In genomic region chrX:129748265-129748664, GRCh38 we compare ENCODE assay signal across 19 cellular contexts. TPM values are rescaled to one million over a fixed set of nuclear protein-coding genes. Genes with fewer than 3 reads are reported as not detected.
DNase-seq lines count a peak whose midpoint lies in the region; ATAC-seq, FAIRE-seq and TF ChIP-seq lines count a peak whose summit lies in the region.
"Had no signal": no experiment of that assay in that cellular context is flagged by ENCODE, and none has a peak within 500 bp of the region (broad histone marks: within the 10 kb centered on the region; RNA-seq: fewer than 3 reads in every experiment).

No MANE protein-coding gene starts in this region.

- no peak for TF ChIP-seq POLR2A in HepG2 (IDR thresholded peaks at IDR 0.05; ENCODE audit: insufficient read depth in 1 of 2, low read depth in 2 of 2, low read length in 2 of 2)

- H3K4me1 ChIP-seq in ACC112 (ENCODE audit: control insufficient read depth, insufficient read depth, low read length, unreplicated experiment) (peaks cover 23% of the 10 kb centered on the region), HepG2 (ENCODE audit: insufficient read depth, low read length) (peaks cover 16% of the 10 kb centered on the region)

- in situ Hi-C loops in HepG2 (cut with HindIII; ENCODE audit: extremely low pct_ligation_motif_present, low pct_unique_long_range_greater_than_20kb), result no loop called here

- POLR2A ChIA-PET in HepG2 (lab: Yijun Ruan, JAX), result no interaction called here

- H3K27ac ChIP-seq in ACC112 (ENCODE audit: low read depth, low read length), result peak overlapping the region; percentile 88
- H3K27ac ChIP-seq in HepG2 (ENCODE audit: extremely low read length, insufficient read depth, low read length), result no peak overlapping the region

- peaks cover 11% of the 10 kb centered on the region for H3K4me1 Mint-ChIP-seq in HFFc6 (ENCODE audit: low read depth)

- no peak for TF ChIP-seq RAD21 in HepG2 (CRISPR knock-in tag; IDR thresholded peaks at IDR 0.05)

- ATAC-seq in HepG2, result no peak

- peak; percentile 30 for FAIRE-seq in HepG2 (lab: Jason Lieb, UNC)
- FAIRE-seq: colon, TTC549 had no signal

- no peaks in the 10 kb centered on the region for H3K9me3 Mint-ChIP-seq in HFFc6
- H3K9me3 Mint-ChIP-seq: activated naive CD4-positive, alpha-beta T cell treated with anti-CD3 and anti-CD28 coated beads, Interleukin-2, amount 50 U/mL, for 24 hours; type B pancreatic cell had no signal

- H2AFZ ChIP-seq in ACC112 (ENCODE audit: low read length, unreplicated experiment) (no peak overlapping the region), HepG2 (ENCODE audit: low read length) (no peak overlapping the region)

- H3K9me3 ChIP-seq in HepG2 (ENCODE audit: low read length), result no peaks in the 10 kb centered on the region

- no peaks in the 10 kb centered on the region for H3K36me3 ChIP-seq in ACC112 (ENCODE audit: insufficient read depth, low read length)
- H3K36me3 ChIP-seq in HepG2 (replicated peaks in 1 of 2; ENCODE audit: control insufficient read depth in 1 of 2, insufficient read depth in 2 of 2, low read length in 2 of 2), result no peaks in the 10 kb centered on the region

- TF ChIP-seq EP300 in HepG2 (IDR thresholded peaks at IDR 0.05; ENCODE audit: low read depth in 2 of 2, low read length in 2 of 2) (no peak), HepG2 (CRISPR knock-in tag; IDR thresholded peaks at IDR 0.05; ENCODE audit: borderline replicate concordance) (no peak)

- H3K4me3 ChIP-seq in ACC112 (ENCODE audit: low read depth, low read length), result no peak overlapping the region
- no peak overlapping the region for H3K4me3 ChIP-seq in choroid plexus epithelial cell (ENCODE audit: low read depth, low read length)
- no peak overlapping the region for H3K4me3 ChIP-seq in HepG2 (replicated peaks in 1 of 3; ENCODE audit: insufficient read depth in 1 of 3, low read depth in 2 of 3, low read length in 3 of 3)

- no peak overlapping the region for H3K4me3 Mint-ChIP-seq in HFFc6
- H3K4me3 Mint-ChIP-seq: activated naive CD4-positive, alpha-beta T cell treated with anti-CD3 and anti-CD28 coated beads, Interleukin-2, amount 50 U/mL, for 24 hours; type B pancreatic cell had no signal

- no TSS peak for BruUV-seq in HepG2 (replicated peaks; lab: Mats Ljungman, UMichigan)

- H4K20me1 ChIP-seq in HepG2 (ENCODE audit: insufficient read depth, low read length), result no peaks in the 10 kb centered on the region

- CTCF ChIA-PET in HepG2 (lab: Yijun Ruan, JAX; ENCODE audit: low intra/inter-chr PET ratio, low total read pairs), result no interaction called here

- TF ChIP-seq CTCF in HFFc6 (IDR thresholded peaks at IDR 0.05) (no peak), choroid plexus epithelial cell (conservative IDR thresholded peaks at IDR 0.05; ENCODE audit: low read depth, low read length) (no peak), HepG2 (CRISPR knock-in tag; IDR thresholded peaks at IDR 0.05) (no peak)

- H3K79me2 ChIP-seq in ACC112 (ENCODE audit: control insufficient read depth, insufficient read depth, low read length, unreplicated experiment), result no peaks in the 10 kb centered on the region
- H3K79me2 ChIP-seq in HepG2 (ENCODE audit: insufficient read depth, low read length), result no peaks in the 10 kb centered on the region

- no peaks in the 10 kb centered on the region for H3K36me3 Mint-ChIP-seq in HFFc6 (ENCODE audit: low read depth)
- H3K36me3 Mint-ChIP-seq: activated naive CD4-positive, alpha-beta T cell treated with anti-CD3 and anti-CD28 coated beads, Interleukin-2, amount 50 U/mL, for 24 hours; type B pancreatic cell had no signal

- DNase-seq in HFFc6 (peak; percentile 36), choroid plexus epithelial cell (ENCODE audit: low read depth) (peak; percentile 85), HepG2 (ENCODE audit: low spot score) (no peak), NOMO-1 treated with dmso at 0.1 percent for 144 hours (lab: John Stamatoyannopoulos, UW; ENCODE audit: unreplicated experiment) (no peak), SK-N-DZ (ENCODE audit: low spot score) (no peak), retina (no peak), midbrain (lab: John Stamatoyannopoulos, UW) (no peak)
- DNase-seq: DMS53, H7, NCI-H1092 treated with DMSO at 0.1 percent for 48 hours, NCI-H446 had no signal

- no peak overlapping the region for H3K27ac Mint-ChIP-seq in HFFc6
- H3K27ac Mint-ChIP-seq: type B pancreatic cell had no signal

- no peaks in the 10 kb centered on the region; the same call in 1 of the 2 replicates for H3K27me3 Mint-ChIP-seq in HFFc6 (ENCODE audit: insufficient read depth)
- H3K27me3 Mint-ChIP-seq: activated naive CD4-positive, alpha-beta T cell treated with anti-CD3 and anti-CD28 coated beads, Interleukin-2, amount 50 U/mL, for 24 hours; type B pancreatic cell had no signal

- H3K27me3 ChIP-seq in ACC112 (ENCODE audit: insufficient read depth, low read length), result no peaks in the 10 kb centered on the region
- no peaks in the 10 kb centered on the region for H3K27me3 ChIP-seq in HepG2 (ENCODE audit: control insufficient read depth in 1 of 2, insufficient read depth in 2 of 2, low read length in 2 of 2)

- 13% methylated on average over 4 of the region's 4 CpGs for WGBS in HepG2 (ENCODE audit: low lambda C conversion rate)

- intact Hi-C loops in HepG2 (cut with micrococcal nuclease; ENCODE audit: unreplicated experiment), result no loop called here

- no peak overlapping the region for H3K4me2 ChIP-seq in HepG2 (ENCODE audit: low read depth, low read length)

- no peak overlapping the region for H3K9ac ChIP-seq in HepG2 (ENCODE audit: insufficient read depth, low read depth, low read length)

TF ChIP-seq in HepG2, 621 proteins besides CTCF, POLR2A, EP300 and RAD21 (continues in another document):
- TF ChIP-seq EED (CRISPR knock-in tag; IDR thresholded peaks at IDR 0.05), result no peak
- no peak for TF ChIP-seq FOXA3 (CRISPR knock-in tag; IDR thresholded peaks at IDR 0.05)
- no peak for TF ChIP-seq SOX13 (IDR thresholded peaks at IDR 0.05)
- no peak for TF ChIP-seq SOX13 (CRISPR knock-in tag; conservative IDR thresholded peaks at IDR 0.05 in 1 of 2, IDR thresholded peaks at IDR 0.05 in 1 of 2)
- peak; percentile 24; the same call in 1 of the 2 replicates for TF ChIP-seq NR2C2 (CRISPR knock-in tag; IDR thresholded peaks at IDR 0.05; ENCODE audit: borderline replicate concordance)

RNA-seq across cellular contexts. Expression of gene XPNPEP2, which starts 9.5 kb away (rescaled TPM):
- total RNA-seq in HFFc6 (2021; fragmentation: NEBNext Ultra II Directional; extraction: Animal tissue kit (Norgen Biotek cat#: 25700)), result not detected
- 0.49 and 1.1 TPM in 2 replicates for total RNA-seq in HepG2 (2016; rRNA removed; fragmentation: Illumina TruSeq; extraction: Trizol)
- not detected in 2 replicates for total RNA-seq in HepG2 (2016; cell fraction: cytosol; rRNA removed; fragmentation: Illumina TruSeq; extraction: Trizol; ENCODE audit: low read depth)
- total RNA-seq in HepG2 (2016; cell fraction: insoluble cytoplasmic fraction; rRNA removed; fragmentation: Illumina TruSeq; extraction: Trizol), result 0.34 and 1.1 TPM in 2 replicates
- total RNA-seq in HepG2 (2016; cell fraction: membrane; rRNA removed; fragmentation: Illumina TruSeq; extraction: Trizol), result 0.15 and 0.17 TPM in 2 replicates
- 0.68 and 1.3 TPM in 2 replicates for total RNA-seq in HepG2 (2016; cell fraction: nucleus; rRNA removed; fragmentation: Illumina TruSeq; extraction: Trizol)
- 1.8 and 3.8 TPM in 2 replicates for polyA plus RNA-seq in HepG2 (2011; rRNA removed)
- 1.5 and 1.7 TPM in 2 replicates for polyA plus RNA-seq in HepG2 (2011; cell fraction: cytosol; rRNA removed)
- polyA plus RNA-seq in HepG2 (2011; cell fraction: nucleus; rRNA removed), result 3.5 and 4.1 TPM in 2 replicates
- 3.9 and 5.5 TPM in 2 replicates for polyA plus RNA-seq in HepG2 (2012)
- 0.06 and 0.21 TPM in 2 replicates for polyA plus RNA-seq in HepG2 (2016; cell fraction: cytosol; fragmentation: Illumina TruSeq; extraction: Trizol; ENCODE audit: low read depth)
- 0.59 and 0.69 TPM in 2 replicates for polyA plus RNA-seq in HepG2 (2016; cell fraction: insoluble cytoplasmic fraction; fragmentation: Illumina TruSeq; extraction: Trizol; ENCODE audit: low read depth)
- 0.15 and 0.25 TPM in 2 replicates for polyA plus RNA-seq in HepG2 (2016; cell fraction: membrane; fragmentation: Illumina TruSeq; extraction: Trizol; ENCODE audit: low read depth)
- polyA plus RNA-seq in HepG2 (2016; cell fraction: nucleus; fragmentation: Illumina TruSeq; extraction: Trizol; ENCODE audit: insufficient read depth, low read depth), result 2.0 and 2.7 TPM in 2 replicates
- polyA minus RNA-seq in HepG2 (2011; rRNA and poly(A)+ RNA removed; ENCODE audit: low replicate concordance), result 2.4 TPM in 1 of 2 replicates, not detected in the other
- polyA minus RNA-seq in HepG2 (2011; cell fraction: cytosol; rRNA and poly(A)+ RNA removed), result 0.53 and 1.3 TPM in 2 replicates
- 2.1 and 2.9 TPM in 2 replicates for polyA minus RNA-seq in HepG2 (2011; cell fraction: nucleus; rRNA and poly(A)+ RNA removed)
- 0.02 and 1.1 TPM in 2 replicates for polyA plus RNA-seq in SK-N-DZ (2014; cell fraction: cytosol; rRNA removed)
- polyA plus RNA-seq in SK-N-DZ (2014; cell fraction: nucleus; rRNA removed), result not detected in 2 replicates
- total RNA-seq: A673, glomerular endothelial cell, RPMI7951 had no signal

RNA-seq across cellular contexts. Expression of gene SASH3, which starts 31.5 kb away (rescaled TPM):
- total RNA-seq in HFFc6 (2021; fragmentation: NEBNext Ultra II Directional; extraction: Animal tissue kit (Norgen Biotek cat#: 25700)), result not detected
- total RNA-seq in HepG2 (2016; rRNA removed; fragmentation: Illumina TruSeq; extraction: Trizol), result not detected in 2 replicates
- not detected in 2 replicates for total RNA-seq in HepG2 (2016; cell fraction: cytosol; rRNA removed; fragmentation: Illumina TruSeq; extraction: Trizol; ENCODE audit: low read depth)
- not detected in 2 replicates for total RNA-seq in HepG2 (2016; cell fraction: insoluble cytoplasmic fraction; rRNA removed; fragmentation: Illumina TruSeq; extraction: Trizol)
- total RNA-seq in HepG2 (2016; cell fraction: membrane; rRNA removed; fragmentation: Illumina TruSeq; extraction: Trizol), result not detected in 2 replicates
- total RNA-seq in HepG2 (2016; cell fraction: nucleus; rRNA removed; fragmentation: Illumina TruSeq; extraction: Trizol), result not detected in 2 replicates
- 0.08 and 0.09 TPM in 2 replicates for polyA plus RNA-seq in HepG2 (2011; rRNA removed)
- 0.11 and 0.12 TPM in 2 replicates for polyA plus RNA-seq in HepG2 (2011; cell fraction: cytosol; rRNA removed)
- 0.03 and 0.10 TPM in 2 replicates for polyA plus RNA-seq in HepG2 (2011; cell fraction: nucleus; rRNA removed)
- polyA plus RNA-seq in HepG2 (2012), result 0.11 TPM in 1 of 2 replicates, not detected in the other
- polyA plus RNA-seq in HepG2 (2016; cell fraction: cytosol; fragmentation: Illumina TruSeq; extraction: Trizol; ENCODE audit: low read depth), result not detected in 2 replicates
- not detected in 2 replicates for polyA plus RNA-seq in HepG2 (2016; cell fraction: insoluble cytoplasmic fraction; fragmentation: Illumina TruSeq; extraction: Trizol; ENCODE audit: low read depth)
- polyA plus RNA-seq in HepG2 (2016; cell fraction: membrane; fragmentation: Illumina TruSeq; extraction: Trizol; ENCODE audit: low read depth), result not detected in 2 replicates
- not detected in 2 replicates for polyA plus RNA-seq in HepG2 (2016; cell fraction: nucleus; fragmentation: Illumina TruSeq; extraction: Trizol; ENCODE audit: insufficient read depth, low read depth)
- polyA minus RNA-seq in HepG2 (2011; rRNA and poly(A)+ RNA removed; ENCODE audit: low replicate concordance), result 0.07 TPM in 1 of 2 replicates, not detected in the other
- polyA minus RNA-seq in HepG2 (2011; cell fraction: cytosol; rRNA and poly(A)+ RNA removed), result not detected in 2 replicates
- polyA minus RNA-seq in HepG2 (2011; cell fraction: nucleus; rRNA and poly(A)+ RNA removed), result not detected in 2 replicates
- not detected in 2 replicates for polyA plus RNA-seq in SK-N-DZ (2014; cell fraction: cytosol; rRNA removed)
- not detected in 2 replicates for polyA plus RNA-seq in SK-N-DZ (2014; cell fraction: nucleus; rRNA removed)
- total RNA-seq: A673, glomerular endothelial cell, H7, RPMI7951 had no signal

Comparison
In these comparisons a context has a peak if more than half of its experiments do, and no peak if none do; other contexts are left out.
1. DNase-seq: peak in HFFc6 (single experiment) and choroid plexus epithelial cell (single experiment); none in HepG2 (single experiment), NOMO-1 treated with dmso at 0.1 percent for 144 hours (single experiment), SK-N-DZ (single experiment), retina (single experiment) and midbrain (single experiment).